In the genomic region with DNA sequence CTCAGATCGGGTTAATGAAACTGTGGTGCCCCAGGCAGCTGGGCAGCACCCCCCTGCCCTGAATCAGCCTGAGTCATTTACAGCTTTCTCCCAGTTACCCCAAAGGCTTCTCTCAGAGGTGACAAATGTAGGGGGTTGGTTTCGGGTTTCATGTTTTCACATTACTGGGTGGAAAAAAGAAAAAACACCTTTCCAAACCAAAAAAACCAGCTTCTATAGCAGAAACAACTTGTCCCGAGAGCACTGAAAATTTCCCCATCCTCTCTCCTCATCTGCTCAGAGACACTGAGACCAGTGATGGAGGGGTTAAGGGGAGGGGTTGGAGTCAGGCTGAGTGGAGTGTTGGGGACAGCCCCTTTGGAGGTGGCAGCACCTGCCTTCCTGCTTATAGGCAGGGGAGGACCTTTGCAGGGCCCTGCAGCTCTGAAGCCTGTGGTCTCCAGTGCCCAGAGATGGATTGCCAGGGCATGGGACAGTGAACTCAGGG, we compare ENCODE assay signal across 1 cellular context.
TF ChIP-seq lines count a peak whose summit lies in the region.

No MANE protein-coding gene starts in this region.

TF ChIP-seq in K562, 482 proteins besides CTCF, POLR2A, EP300 and RAD21:
- TF ChIP-seq POLR2AphosphoS5 (IDR thresholded peaks at IDR 0.05; ENCODE audit: control insufficient read depth, insufficient read depth, low read depth, low read length): peak; percentile 26; the same call in 1 of the 2 replicates
- no peak for TF ChIP-seq ELF4 (CRISPR knock-in tag; IDR thresholded peaks at IDR 0.05)
